ENCODE assay signal across 12 cellular contexts in genomic region chr12:67042697-67043131, GRCh38.
A peak's percentile ranks its signal among the peaks of the same experiment; 100 is the strongest.
DNase-seq lines count a peak whose midpoint lies in the region; ATAC-seq and TF ChIP-seq lines count a peak whose summit lies in the region.
"Had no signal": no experiment of that assay in that cellular context is flagged by ENCODE, and none has a peak within 500 bp of the region (broad histone marks: within the 10 kb centered on the region; RNA-seq: fewer than 3 reads in every experiment).

No MANE protein-coding gene starts in this region.

- H3K4me1 Mint-ChIP-seq in GM23338 (peaks cover 47% of the 10 kb centered on the region), neural progenitor cell (peaks cover 51% of the 10 kb centered on the region)
- peaks cover 2% of the 10 kb centered on the region for H3K4me1 Mint-ChIP-seq in activated T-cell treated with anti-CD3 and anti-CD28 coated beads, Interleukin-2, amount 50 U/mL, for 4 hours (ENCODE audit: low read depth)
- H3K4me1 Mint-ChIP-seq: T-cell had no signal

- H3K27ac ChIP-seq in GM23338 (ENCODE audit: low read depth) (no peak overlapping the region), neural progenitor cell (no peak overlapping the region)
- H3K27ac ChIP-seq: testis had no signal

- H3K9me3 ChIP-seq in neural progenitor cell (ENCODE audit: low read depth) = no peaks in the 10 kb centered on the region
- H3K9me3 ChIP-seq: testis had no signal

- H3K27ac Mint-ChIP-seq in GM23338 = no peak overlapping the region
- H3K27ac Mint-ChIP-seq in neural progenitor cell = peak overlapping the region; percentile 47
- H3K27ac Mint-ChIP-seq: T-cell had no signal

- H3K9me2 ChIP-seq in GM23338 (ENCODE audit: insufficient read depth) = no peaks in the 10 kb centered on the region

- H3K4me2 ChIP-seq in GM23338 (no peak overlapping the region), neural progenitor cell (peak overlapping the region; percentile 17)

- H3K4me3 ChIP-seq in GM23338 (no peak overlapping the region), neural progenitor cell (no peak overlapping the region)
- H3K4me3 ChIP-seq: testis had no signal

- in situ Hi-C loops in KBM-7 (cut with MboI; ENCODE audit: low pct_unique_long_range_greater_than_20kb, low sequenced_read_pairs) = no loop called here

- H3K4me3 Mint-ChIP-seq in GM23338 = no peak overlapping the region
- no peak overlapping the region for H3K4me3 Mint-ChIP-seq in neural progenitor cell
- no peak overlapping the region for H3K4me3 Mint-ChIP-seq in activated T-cell treated with anti-CD3 and anti-CD28 coated beads, Interleukin-2, amount 50 U/mL, for 4 hours
- H3K4me3 Mint-ChIP-seq: activated naive CD4-positive, alpha-beta T cell treated with anti-CD3 and anti-CD28 coated beads, Interleukin-2, amount 50 U/mL, for 24 hours; T-cell had no signal

- H3K36me3 ChIP-seq in GM23338 (ENCODE audit: insufficient read depth) = no peaks in the 10 kb centered on the region
- no peaks in the 10 kb centered on the region for H3K36me3 ChIP-seq in neural progenitor cell

- H2AFZ ChIP-seq in GM23338 (no peak overlapping the region), neural progenitor cell (replicated peaks) (no peak overlapping the region)

- H4K20me1 ChIP-seq in GM23338 (replicated peaks; ENCODE audit: insufficient read depth) = peaks cover 2% of the 10 kb centered on the region; the same call in 1 of the 2 replicates
- H4K20me1 ChIP-seq in neural progenitor cell (ENCODE audit: low read depth) = peaks cover 19% of the 10 kb centered on the region

- no peak overlapping the region for H3K9ac ChIP-seq in neural progenitor cell

- H3K27me3 Mint-ChIP-seq in GM23338 (ENCODE audit: insufficient read depth, low read depth, poor library complexity) (peaks cover 2% of the 10 kb centered on the region), neural progenitor cell (ENCODE audit: insufficient read depth, low read depth) (no peaks in the 10 kb centered on the region)
- H3K27me3 Mint-ChIP-seq in activated T-cell treated with anti-CD3 and anti-CD28 coated beads, Interleukin-2, amount 50 U/mL, for 4 hours (ENCODE audit: low read depth) = no peaks in the 10 kb centered on the region
- H3K27me3 Mint-ChIP-seq: activated naive CD4-positive, alpha-beta T cell treated with anti-CD3 and anti-CD28 coated beads, Interleukin-2, amount 50 U/mL, for 24 hours had no signal

- peaks cover 22% of the 10 kb centered on the region for H3K4me1 ChIP-seq in GM23338 (ENCODE audit: insufficient read depth)
- H3K4me1 ChIP-seq in neural progenitor cell = peaks cover 50% of the 10 kb centered on the region

- H3K36me3 Mint-ChIP-seq in GM23338 (ENCODE audit: low read depth) (no peaks in the 10 kb centered on the region), neural progenitor cell (peaks cover 3% of the 10 kb centered on the region)
- H3K36me3 Mint-ChIP-seq in activated T-cell treated with anti-CD3 and anti-CD28 coated beads, Interleukin-2, amount 50 U/mL, for 4 hours (ENCODE audit: insufficient read depth) = no peaks in the 10 kb centered on the region
- H3K36me3 Mint-ChIP-seq: activated naive CD4-positive, alpha-beta T cell treated with anti-CD3 and anti-CD28 coated beads, Interleukin-2, amount 50 U/mL, for 24 hours; T-cell had no signal

- H3F3A ChIP-seq in GM23338 (replicated peaks; ENCODE audit: low read depth) (no peaks in the 10 kb centered on the region), neural progenitor cell (ENCODE audit: low read depth) (no peaks in the 10 kb centered on the region)

- peak; percentile 88 for ATAC-seq in GM23338
- no peak for ATAC-seq in GM19452 (IDR thresholded peaks at IDR 0.05; ENCODE audit: unreplicated experiment)
- ATAC-seq in activated T-cell treated with anti-CD3 and anti-CD28 coated beads, Interleukin-2, amount 50 U/mL, for 4 hours = no peak
- no peak for ATAC-seq in GM21360 (IDR thresholded peaks at IDR 0.05; ENCODE audit: unreplicated experiment)
- ATAC-seq: T-cell had no signal

- no peak for TF ChIP-seq CTCF in GM23338 (conservative IDR thresholded peaks at IDR 0.05; ENCODE audit: low read depth in 2 of 2)
- TF ChIP-seq CTCF in neural progenitor cell (IDR thresholded peaks at IDR 0.05) = no peak

- H3K27me3 ChIP-seq in GM23338 (ENCODE audit: insufficient read depth) (no peaks in the 10 kb centered on the region), neural progenitor cell (no peaks in the 10 kb centered on the region)
- H3K27me3 ChIP-seq: testis had no signal

- H3K79me2 ChIP-seq in GM23338 (replicated peaks; ENCODE audit: insufficient read depth) (peaks cover 2% of the 10 kb centered on the region; the same call in 1 of the 2 replicates), neural progenitor cell (ENCODE audit: low read depth) (peaks cover 15% of the 10 kb centered on the region)

- DNase-seq in GM23338 (ENCODE audit: low spot score) = peak; percentile 51
- DNase-seq in NCI-H2196 (lab: John Stamatoyannopoulos, UW; ENCODE audit: unreplicated experiment) = peak; percentile 78
- peak; percentile 72 for DNase-seq in cerebellar cortex (ENCODE audit: low spot score)
- DNase-seq in neural progenitor cell (ENCODE audit: low spot score) = peak; percentile 41
- DNase-seq in activated T-cell treated with anti-CD3 and anti-CD28 coated beads, Interleukin-2, amount 50 U/mL, for 4 hours = no peak
- DNase-seq in KBM-7 = no peak
- DNase-seq: hypothalamus, T-cell, testis had no signal

- H3K9me3 Mint-ChIP-seq in GM23338 = no peaks in the 10 kb centered on the region
- H3K9me3 Mint-ChIP-seq in neural progenitor cell = no peaks in the 10 kb centered on the region
- no peaks in the 10 kb centered on the region for H3K9me3 Mint-ChIP-seq in activated T-cell treated with anti-CD3 and anti-CD28 coated beads, Interleukin-2, amount 50 U/mL, for 4 hours
- H3K9me3 Mint-ChIP-seq: activated naive CD4-positive, alpha-beta T cell treated with anti-CD3 and anti-CD28 coated beads, Interleukin-2, amount 50 U/mL, for 24 hours; T-cell had no signal

TF ChIP-seq in GM23338, 12 proteins besides CTCF, POLR2A, EP300 and RAD21 (continues in another document):
- TF ChIP-seq, protein P1, sequence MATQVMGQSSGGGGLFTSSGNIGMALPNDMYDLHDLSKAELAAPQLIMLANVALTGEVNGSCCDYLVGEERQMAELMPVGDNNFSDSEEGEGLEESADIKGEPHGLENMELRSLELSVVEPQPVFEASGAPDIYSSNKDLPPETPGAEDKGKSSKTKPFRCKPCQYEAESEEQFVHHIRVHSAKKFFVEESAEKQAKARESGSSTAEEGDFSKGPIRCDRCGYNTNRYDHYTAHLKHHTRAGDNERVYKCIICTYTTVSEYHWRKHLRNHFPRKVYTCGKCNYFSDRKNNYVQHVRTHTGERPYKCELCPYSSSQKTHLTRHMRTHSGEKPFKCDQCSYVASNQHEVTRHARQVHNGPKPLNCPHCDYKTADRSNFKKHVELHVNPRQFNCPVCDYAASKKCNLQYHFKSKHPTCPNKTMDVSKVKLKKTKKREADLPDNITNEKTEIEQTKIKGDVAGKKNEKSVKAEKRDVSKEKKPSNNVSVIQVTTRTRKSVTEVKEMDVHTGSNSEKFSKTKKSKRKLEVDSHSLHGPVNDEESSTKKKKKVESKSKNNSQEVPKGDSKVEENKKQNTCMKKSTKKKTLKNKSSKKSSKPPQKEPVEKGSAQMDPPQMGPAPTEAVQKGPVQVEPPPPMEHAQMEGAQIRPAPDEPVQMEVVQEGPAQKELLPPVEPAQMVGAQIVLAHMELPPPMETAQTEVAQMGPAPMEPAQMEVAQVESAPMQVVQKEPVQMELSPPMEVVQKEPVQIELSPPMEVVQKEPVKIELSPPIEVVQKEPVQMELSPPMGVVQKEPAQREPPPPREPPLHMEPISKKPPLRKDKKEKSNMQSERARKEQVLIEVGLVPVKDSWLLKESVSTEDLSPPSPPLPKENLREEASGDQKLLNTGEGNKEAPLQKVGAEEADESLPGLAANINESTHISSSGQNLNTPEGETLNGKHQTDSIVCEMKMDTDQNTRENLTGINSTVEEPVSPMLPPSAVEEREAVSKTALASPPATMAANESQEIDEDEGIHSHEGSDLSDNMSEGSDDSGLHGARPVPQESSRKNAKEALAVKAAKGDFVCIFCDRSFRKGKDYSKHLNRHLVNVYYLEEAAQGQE (IDR thresholded peaks at IDR 0.05; ENCODE audit: unreplicated experiment) = no peak

Comparison
In these comparisons a context has a peak if more than half of its experiments do, and no peak if none do; other contexts are left out.
1. DNase-seq: peak in GM23338 (single experiment), NCI-H2196 (single experiment), cerebellar cortex (single experiment) and neural progenitor cell (single experiment); none in activated T-cell treated with anti-CD3 and anti-CD28 coated beads, Interleukin-2, amount 50 U/mL, for 4 hours (single experiment) and KBM-7 (single experiment).